In genomic region chr3:147775816-147776530, GRCh38 we compare ENCODE assay signal across 12 cellular contexts.
"Had no signal": no experiment of that assay in that cellular context is flagged by ENCODE, and none has a peak within 500 bp of the region (broad histone marks: within the 10 kb centered on the region; RNA-seq: fewer than 3 reads in every experiment).

No MANE protein-coding gene starts in this region.

- H3K9me3 ChIP-seq: left lung, mucosa of descending colon, testis, upper lobe of left lung had no signal

- ATAC-seq: activated CD4-positive, alpha-beta T cell treated with anti-CD3 and anti-CD28 coated beads for 36 hours; activated T-cell treated with anti-CD3 and anti-CD28 coated beads, Interleukin-2, amount 50 U/mL, for 4 hours; left lung; mucosa of descending colon; natural killer cell; right cardiac atrium had no signal

- DNase-seq: activated CD4-positive, alpha-beta memory T cell treated with anti-CD3 and anti-CD28 coated beads, Interleukin-2, amount 10 ng/mL, durations not matched to agents 7 days and 5 days; activated CD4-positive, alpha-beta T cell treated with anti-CD3 and anti-CD28 coated beads for 36 hours; activated effector memory CD4-positive, alpha-beta T cell treated with anti-CD3 and anti-CD28 coated beads, Interleukin-2, amount 50 U/mL, for 16 hours; activated T-cell treated with anti-CD3 and anti-CD28 coated beads, Interleukin-2, amount 50 U/mL, for 4 hours; effector CD8-positive, alpha-beta T cell; left lung; mucosa of descending colon; natural killer cell; right cardiac atrium; small intestine; testis; upper lobe of left lung had no signal

- H3K27ac ChIP-seq: left lung, testis, upper lobe of left lung had no signal

- H3K4me1 ChIP-seq: left lung, testis, upper lobe of left lung had no signal

- H3K27me3 ChIP-seq: left lung, testis, upper lobe of left lung had no signal

- H3K4me3 ChIP-seq: left lung, mucosa of descending colon, testis, upper lobe of left lung had no signal

- H3K36me3 ChIP-seq: left lung, upper lobe of left lung had no signal
